ENCODE assay signal across 1 cellular context in genomic region chr9:76394023-76394895, GRCh38.
TF ChIP-seq lines count a peak whose summit lies in the region.

RFK (minus strand) TSS chr9:76394426; CDS start chr9:76394171, 255 bp downstream.

TF ChIP-seq in HepG2, 621 proteins besides CTCF, POLR2A, EP300 and RAD21 (continued from another document and continues in another):
- TF ChIP-seq FOXM1 (CRISPR knock-in tag; IDR thresholded peaks at IDR 0.05) (0 out of 2 replicates have a peak, but pooled peaks have one; percentile 50), REL (CRISPR knock-in tag; conservative IDR thresholded peaks at IDR 0.05) (peak; percentile 90), RORA (CRISPR knock-in tag; IDR thresholded peaks at IDR 0.05) (no peak), KLF16 (CRISPR knock-in tag; IDR thresholded peaks at IDR 0.05) (peak in 1 of 2 experiments; percentile 65; a peak in 1 of 4 replicates), ZNF772 (CRISPR knock-in tag; IDR thresholded peaks at IDR 0.05) (peak; percentile 72; the same call in 1 of the 2 replicates), NFAT5 (CRISPR knock-in tag; IDR thresholded peaks at IDR 0.05) (peak; percentile 58; the same call in 1 of the 2 replicates), STAT5B (CRISPR knock-in tag; IDR thresholded peaks at IDR 0.05) (no peak), YEATS2 (CRISPR knock-in tag; IDR thresholded peaks at IDR 0.05; ENCODE audit: borderline replicate concordance) (peak; percentile 55), HOXD1 (CRISPR knock-in tag; IDR thresholded peaks at IDR 0.05) (peak; percentile 76; the same call in 1 of the 2 replicates), CENPX (CRISPR knock-in tag; IDR thresholded peaks at IDR 0.05) (no peak), ZNF101 (CRISPR knock-in tag; IDR thresholded peaks at IDR 0.05; ENCODE audit: borderline replicate concordance, low read depth) (peak; percentile 95; the same call in 1 of the 2 replicates), ZKSCAN1 (IDR thresholded peaks at IDR 0.05; ENCODE audit: low read length) (no peak), ELK4 (CRISPR knock-in tag; IDR thresholded peaks at IDR 0.05; ENCODE audit: borderline replicate concordance) (no peak), ARID5B (CRISPR knock-in tag; IDR thresholded peaks at IDR 0.05) (no peak; the same call in 1 of the 2 replicates), ZXDC (CRISPR knock-in tag; IDR thresholded peaks at IDR 0.05) (no peak), HOMEZ (CRISPR knock-in tag; IDR thresholded peaks at IDR 0.05; ENCODE audit: low read depth) (no peak), GTF2F1 (IDR thresholded peaks at IDR 0.05; ENCODE audit: low read length) (no peak), ZFP62 (CRISPR knock-in tag; IDR thresholded peaks at IDR 0.05) (no peak), ZSCAN9 (CRISPR knock-in tag; IDR thresholded peaks at IDR 0.05; ENCODE audit: borderline replicate concordance) (peak; percentile 22; the same call in 1 of the 2 replicates), TBP (CRISPR knock-in tag; IDR thresholded peaks at IDR 0.05) (no peak), FLYWCH1 (CRISPR knock-in tag; IDR thresholded peaks at IDR 0.05) (no peak), SNAPC5 (CRISPR knock-in tag; IDR thresholded peaks at IDR 0.05; ENCODE audit: borderline replicate concordance) (no peak), FOSL1 (CRISPR knock-in tag; IDR thresholded peaks at IDR 0.05; ENCODE audit: borderline replicate concordance) (no peak), SP1 (IDR thresholded peaks at IDR 0.05) (no peak), SP1 (CRISPR knock-in tag; IDR thresholded peaks at IDR 0.05) (peak; percentile 83), SOX13 (IDR thresholded peaks at IDR 0.05) (no peak), SOX13 (CRISPR knock-in tag; conservative IDR thresholded peaks at IDR 0.05 in 1 of 2, IDR thresholded peaks at IDR 0.05 in 1 of 2) (peak in 1 of 2 experiments; percentile 36; a peak in 1 of 4 replicates), ZNF562 (CRISPR knock-in tag; IDR thresholded peaks at IDR 0.05; ENCODE audit: borderline replicate concordance) (no peak), TERF1 (CRISPR knock-in tag; IDR thresholded peaks at IDR 0.05) (no peak), MAX (IDR thresholded peaks at IDR 0.05) (peak; percentile 54), SNAPC2 (CRISPR knock-in tag; IDR thresholded peaks at IDR 0.05) (no peak), LRRFIP1 (CRISPR knock-in tag; conservative IDR thresholded peaks at IDR 0.05) (no peak), RARA (CRISPR knock-in tag; IDR thresholded peaks at IDR 0.05) (peak; percentile 40; the same call in 1 of the 2 replicates), SMARCC2 (IDR thresholded peaks at IDR 0.05) (no peak), CREB3 (CRISPR knock-in tag; IDR thresholded peaks at IDR 0.05) (no peak), SMARCE1 (IDR thresholded peaks at IDR 0.05; ENCODE audit: borderline replicate concordance) (no peak)
